3 cellular contexts compared by ENCODE assay signal in genomic region chr3:186807231-186807630, GRCh38.
A peak's percentile ranks its signal among the peaks of the same experiment; 100 is the strongest.
TF ChIP-seq lines count a peak whose summit lies in the region.

No MANE protein-coding gene starts in this region.

TF ChIP-seq in A549, 52 proteins besides CTCF, POLR2A, EP300 and RAD21:
- no peak for TF ChIP-seq FOXS1 (CRISPR knock-in tag; IDR thresholded peaks at IDR 0.05)
- no peak for TF ChIP-seq ELK1 (IDR thresholded peaks at IDR 0.05; ENCODE audit: low read depth, low read length)
- no peak for TF ChIP-seq HEYL (CRISPR knock-in tag; IDR thresholded peaks at IDR 0.05)
- no peak for TF ChIP-seq RCOR1 (IDR thresholded peaks at IDR 0.05; ENCODE audit: low read depth, low read length)
- TF ChIP-seq, protein P1, sequence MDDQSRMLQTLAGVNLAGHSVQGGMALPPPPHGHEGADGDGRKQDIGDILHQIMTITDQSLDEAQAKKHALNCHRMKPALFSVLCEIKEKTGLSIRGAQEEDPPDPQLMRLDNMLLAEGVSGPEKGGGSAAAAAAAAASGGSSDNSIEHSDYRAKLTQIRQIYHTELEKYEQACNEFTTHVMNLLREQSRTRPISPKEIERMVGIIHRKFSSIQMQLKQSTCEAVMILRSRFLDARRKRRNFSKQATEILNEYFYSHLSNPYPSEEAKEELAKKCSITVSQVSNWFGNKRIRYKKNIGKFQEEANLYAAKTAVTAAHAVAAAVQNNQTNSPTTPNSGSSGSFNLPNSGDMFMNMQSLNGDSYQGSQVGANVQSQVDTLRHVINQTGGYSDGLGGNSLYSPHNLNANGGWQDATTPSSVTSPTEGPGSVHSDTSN (IDR thresholded peaks at IDR 0.05): no peak
- no peak for TF ChIP-seq EHMT2 (IDR thresholded peaks at IDR 0.05; ENCODE audit: low read depth)
- no peak for TF ChIP-seq JUNB (IDR thresholded peaks at IDR 0.05)
- TF ChIP-seq, protein P2, sequence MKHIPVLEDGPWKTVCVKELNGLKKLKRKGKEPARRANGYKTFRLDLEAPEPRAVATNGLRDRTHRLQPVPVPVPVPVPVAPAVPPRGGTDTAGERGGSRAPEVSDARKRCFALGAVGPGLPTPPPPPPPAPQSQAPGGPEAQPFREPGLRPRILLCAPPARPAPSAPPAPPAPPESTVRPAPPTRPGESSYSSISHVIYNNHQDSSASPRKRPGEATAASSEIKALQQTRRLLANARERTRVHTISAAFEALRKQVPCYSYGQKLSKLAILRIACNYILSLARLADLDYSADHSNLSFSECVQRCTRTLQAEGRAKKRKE (CRISPR knock-in tag; IDR thresholded peaks at IDR 0.05; ENCODE audit: low read depth): no peak
- no peak for TF ChIP-seq GATA3 (IDR thresholded peaks at IDR 0.05; ENCODE audit: borderline replicate concordance)
- no peak for TF ChIP-seq SMC3 (IDR thresholded peaks at IDR 0.05)
- TF ChIP-seq KDM5A (IDR thresholded peaks at IDR 0.05): no peak

TF ChIP-seq in HCT116, 20 proteins besides CTCF, POLR2A, EP300 and RAD21:
- TF ChIP-seq JUND (IDR thresholded peaks at IDR 0.05): no peak
- TF ChIP-seq EGR1 (IDR thresholded peaks at IDR 0.05; ENCODE audit: low read depth): no peak
- no peak for TF ChIP-seq TCF7L2 (IDR thresholded peaks at IDR 0.05; ENCODE audit: borderline replicate concordance, extremely low read depth, insufficient read depth, insufficient read length)
- TF ChIP-seq REST (IDR thresholded peaks at IDR 0.05; ENCODE audit: low read depth): no peak
- no peak for TF ChIP-seq CBX3 (IDR thresholded peaks at IDR 0.05; ENCODE audit: low read depth)
- no peak for TF ChIP-seq EZH2 (IDR thresholded peaks at IDR 0.05)
- TF ChIP-seq CEBPB (IDR thresholded peaks at IDR 0.05; ENCODE audit: low read depth): no peak
- TF ChIP-seq, protein P3, sequence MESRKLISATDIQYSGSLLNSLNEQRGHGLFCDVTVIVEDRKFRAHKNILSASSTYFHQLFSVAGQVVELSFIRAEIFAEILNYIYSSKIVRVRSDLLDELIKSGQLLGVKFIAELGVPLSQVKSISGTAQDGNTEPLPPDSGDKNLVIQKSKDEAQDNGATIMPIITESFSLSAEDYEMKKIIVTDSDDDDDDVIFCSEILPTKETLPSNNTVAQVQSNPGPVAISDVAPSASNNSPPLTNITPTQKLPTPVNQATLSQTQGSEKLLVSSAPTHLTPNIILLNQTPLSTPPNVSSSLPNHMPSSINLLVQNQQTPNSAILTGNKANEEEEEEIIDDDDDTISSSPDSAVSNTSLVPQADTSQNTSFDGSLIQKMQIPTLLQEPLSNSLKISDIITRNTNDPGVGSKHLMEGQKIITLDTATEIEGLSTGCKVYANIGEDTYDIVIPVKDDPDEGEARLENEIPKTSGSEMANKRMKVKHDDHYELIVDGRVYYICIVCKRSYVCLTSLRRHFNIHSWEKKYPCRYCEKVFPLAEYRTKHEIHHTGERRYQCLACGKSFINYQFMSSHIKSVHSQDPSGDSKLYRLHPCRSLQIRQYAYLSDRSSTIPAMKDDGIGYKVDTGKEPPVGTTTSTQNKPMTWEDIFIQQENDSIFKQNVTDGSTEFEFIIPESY (IDR thresholded peaks at IDR 0.05; ENCODE audit: extremely low read depth, insufficient replicate concordance, low read length): no peak
- TF ChIP-seq, protein P4, sequence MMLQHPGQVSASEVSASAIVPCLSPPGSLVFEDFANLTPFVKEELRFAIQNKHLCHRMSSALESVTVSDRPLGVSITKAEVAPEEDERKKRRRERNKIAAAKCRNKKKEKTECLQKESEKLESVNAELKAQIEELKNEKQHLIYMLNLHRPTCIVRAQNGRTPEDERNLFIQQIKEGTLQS (IDR thresholded peaks at IDR 0.05): no peak
- TF ChIP-seq FOSL1 (IDR thresholded peaks at IDR 0.05; ENCODE audit: low read depth): no peak
- no peak for TF ChIP-seq ZNF274 (IDR thresholded peaks at IDR 0.05; ENCODE audit: low read depth, low read length)
- TF ChIP-seq SRF (IDR thresholded peaks at IDR 0.05; ENCODE audit: low read depth): no peak
- TF ChIP-seq ELF1 (IDR thresholded peaks at IDR 0.05; ENCODE audit: borderline replicate concordance, low read depth): no peak
- no peak for TF ChIP-seq EZH2phosphoT487 (IDR thresholded peaks at IDR 0.05; ENCODE audit: borderline replicate concordance)
- no peak for TF ChIP-seq POLR2AphosphoS5 (IDR thresholded peaks at IDR 0.05; ENCODE audit: low read depth, low read length)
- TF ChIP-seq SIN3A (IDR thresholded peaks at IDR 0.05; ENCODE audit: low read depth): no peak
- no peak for TF ChIP-seq SP1 (IDR thresholded peaks at IDR 0.05; ENCODE audit: low read depth)
- no peak for TF ChIP-seq YY1 (IDR thresholded peaks at IDR 0.05; ENCODE audit: extremely low read depth, insufficient replicate concordance, low read depth, low read length)

TF ChIP-seq in HepG2, 621 proteins besides CTCF, POLR2A, EP300 and RAD21:
- 0 out of 2 replicates have a peak, but pooled peaks have one; percentile 2 for TF ChIP-seq ARID2 (CRISPR knock-in tag; IDR thresholded peaks at IDR 0.05; ENCODE audit: borderline replicate concordance)
- TF ChIP-seq, protein P5, sequence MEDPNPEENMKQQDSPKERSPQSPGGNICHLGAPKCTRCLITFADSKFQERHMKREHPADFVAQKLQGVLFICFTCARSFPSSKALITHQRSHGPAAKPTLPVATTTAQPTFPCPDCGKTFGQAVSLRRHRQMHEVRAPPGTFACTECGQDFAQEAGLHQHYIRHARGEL (CRISPR knock-in tag; IDR thresholded peaks at IDR 0.05): no peak
- no peak for TF ChIP-seq MEF2D (CRISPR knock-in tag; IDR thresholded peaks at IDR 0.05)
- TF ChIP-seq ZNF589 (CRISPR knock-in tag; conservative IDR thresholded peaks at IDR 0.05): no peak
- TF ChIP-seq, protein P6, sequence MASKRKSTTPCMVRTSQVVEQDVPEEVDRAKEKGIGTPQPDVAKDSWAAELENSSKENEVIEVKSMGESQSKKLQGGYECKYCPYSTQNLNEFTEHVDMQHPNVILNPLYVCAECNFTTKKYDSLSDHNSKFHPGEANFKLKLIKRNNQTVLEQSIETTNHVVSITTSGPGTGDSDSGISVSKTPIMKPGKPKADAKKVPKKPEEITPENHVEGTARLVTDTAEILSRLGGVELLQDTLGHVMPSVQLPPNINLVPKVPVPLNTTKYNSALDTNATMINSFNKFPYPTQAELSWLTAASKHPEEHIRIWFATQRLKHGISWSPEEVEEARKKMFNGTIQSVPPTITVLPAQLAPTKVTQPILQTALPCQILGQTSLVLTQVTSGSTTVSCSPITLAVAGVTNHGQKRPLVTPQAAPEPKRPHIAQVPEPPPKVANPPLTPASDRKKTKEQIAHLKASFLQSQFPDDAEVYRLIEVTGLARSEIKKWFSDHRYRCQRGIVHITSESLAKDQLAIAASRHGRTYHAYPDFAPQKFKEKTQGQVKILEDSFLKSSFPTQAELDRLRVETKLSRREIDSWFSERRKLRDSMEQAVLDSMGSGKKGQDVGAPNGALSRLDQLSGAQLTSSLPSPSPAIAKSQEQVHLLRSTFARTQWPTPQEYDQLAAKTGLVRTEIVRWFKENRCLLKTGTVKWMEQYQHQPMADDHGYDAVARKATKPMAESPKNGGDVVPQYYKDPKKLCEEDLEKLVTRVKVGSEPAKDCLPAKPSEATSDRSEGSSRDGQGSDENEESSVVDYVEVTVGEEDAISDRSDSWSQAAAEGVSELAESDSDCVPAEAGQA (IDR thresholded peaks at IDR 0.05; ENCODE audit: low read depth): no peak
- TF ChIP-seq, protein P6 (CRISPR knock-in tag; IDR thresholded peaks at IDR 0.05; ENCODE audit: borderline replicate concordance): no peak
- 0 out of 2 replicates have a peak, but pooled peaks have one; percentile 1 for TF ChIP-seq REL (CRISPR knock-in tag; conservative IDR thresholded peaks at IDR 0.05)
- no peak for TF ChIP-seq AGO2 (optimal IDR thresholded peaks at IDR 0.05; ENCODE audit: low read depth, low read length)
